ENCODE assay signal across 10 cellular contexts in the genomic region with DNA sequence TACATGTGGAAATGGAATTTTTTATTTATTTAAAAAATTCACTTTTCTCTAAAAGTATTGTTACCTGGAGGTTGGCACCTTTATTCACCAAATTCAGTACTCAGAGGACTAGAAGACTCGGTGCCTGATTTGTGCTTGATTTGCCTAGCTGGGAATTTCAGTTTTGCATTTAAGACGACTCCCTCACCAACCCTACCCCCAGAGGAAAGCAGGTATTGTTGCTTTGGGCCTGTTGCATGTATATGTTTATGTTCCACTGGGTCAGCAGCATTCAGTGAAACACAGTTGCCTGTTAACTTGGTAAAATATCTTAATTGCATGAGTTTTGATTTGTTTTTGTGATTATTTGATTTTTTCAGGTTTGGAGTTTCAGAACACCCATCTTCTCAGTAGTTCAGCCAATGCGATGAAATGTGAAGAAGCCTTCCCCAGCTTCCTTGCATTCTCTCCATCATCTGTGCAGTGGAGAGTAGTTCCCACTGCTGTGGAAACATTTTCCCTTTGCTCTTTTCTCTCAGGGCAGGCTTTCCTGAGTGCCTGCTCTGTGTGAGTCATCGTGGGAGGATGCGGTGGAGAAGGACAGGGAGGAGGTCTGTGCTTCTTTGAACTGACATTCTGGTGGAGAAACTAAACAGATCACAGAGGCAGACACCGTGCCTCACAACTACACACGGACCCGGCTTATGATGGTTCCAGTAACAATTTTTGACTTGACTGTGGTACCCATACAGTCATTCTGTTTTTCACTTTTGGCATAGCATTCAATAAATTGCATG. TPM values are rescaled to one million over a fixed set of nuclear protein-coding genes. Genes with fewer than 3 reads are reported as not detected.
DNase-seq lines count a peak whose midpoint lies in the region; ATAC-seq and TF ChIP-seq lines count a peak whose summit lies in the region.
"Had no signal": no experiment of that assay in that cellular context is flagged by ENCODE, and none has a peak within 500 bp of the region (broad histone marks: within the 10 kb centered on the region; RNA-seq: fewer than 3 reads in every experiment).

No MANE protein-coding gene starts in this region.

- peak; percentile 79 for DNase-seq in EL
- DNase-seq in cardiac fibroblast (ENCODE audit: low read depth in 2 of 2), result peak; percentile 60
- DNase-seq in naive thymus-derived CD8-positive, alpha-beta T cell, result peak in 3 of 10 donors; percentile 21 to 41 (median 22)
- no peak for DNase-seq in upper lobe of right lung
- no peak for DNase-seq in GM19238 (ENCODE audit: insufficient read length, low spot score)

- TF ChIP-seq CTCF in cardiac fibroblast (IDR thresholded peaks at IDR 0.05; ENCODE audit: low read depth, low read length) (no peak), upper lobe of right lung (IDR thresholded peaks at IDR 0.05) (no peak)

- H3K27me3 ChIP-seq in upper lobe of right lung, result no peaks in the 10 kb centered on the region

- H3K27ac Mint-ChIP-seq in T-helper 1 cell treated with Interleukin-12 subunit alpha and Interleukin-12 subunit beta and Interleukin-4 antibody, amounts not matched to agents 30 μg/mL and 1 μg/mL, for 36 hours, result peak overlapping the region; percentile 70
- peak overlapping the region; percentile 86 to 97 (median 92) for H3K27ac Mint-ChIP-seq in naive thymus-derived CD8-positive, alpha-beta T cell
- H3K27ac Mint-ChIP-seq: type B pancreatic cell had no signal

- H3K27ac ChIP-seq in upper lobe of right lung, result no peak overlapping the region
- H3K27ac ChIP-seq: parathyroid adenoma had no signal

- no peaks in the 10 kb centered on the region for H3K27me3 Mint-ChIP-seq in T-helper 1 cell treated with Interleukin-12 subunit alpha and Interleukin-12 subunit beta and Interleukin-4 antibody, amounts not matched to agents 30 μg/mL and 1 μg/mL, for 36 hours (ENCODE audit: low read depth)
- no peaks in the 10 kb centered on the region for H3K27me3 Mint-ChIP-seq in naive thymus-derived CD8-positive, alpha-beta T cell

- peak in 1 of 2 donors; percentile 51 for ATAC-seq in naive thymus-derived CD8-positive, alpha-beta T cell
- ATAC-seq in upper lobe of right lung (no peak), HG03175 (IDR thresholded peaks at IDR 0.05; ENCODE audit: unreplicated experiment) (no peak), GM18873 (IDR thresholded peaks at IDR 0.05; ENCODE audit: low FRiP score, unreplicated experiment) (no peak)

- H3K36me3 Mint-ChIP-seq in T-helper 1 cell treated with Interleukin-12 subunit alpha and Interleukin-12 subunit beta and Interleukin-4 antibody, amounts not matched to agents 30 μg/mL and 1 μg/mL, for 36 hours (ENCODE audit: low read depth), result peaks cover 15% of the 10 kb centered on the region
- H3K36me3 Mint-ChIP-seq in naive thymus-derived CD8-positive, alpha-beta T cell, result no peaks in the 10 kb centered on the region
- H3K36me3 Mint-ChIP-seq: type B pancreatic cell had no signal

- no peaks in the 10 kb centered on the region for H3K9me3 Mint-ChIP-seq in T-helper 1 cell treated with Interleukin-12 subunit alpha and Interleukin-12 subunit beta and Interleukin-4 antibody, amounts not matched to agents 30 μg/mL and 1 μg/mL, for 36 hours
- H3K9me3 Mint-ChIP-seq in naive thymus-derived CD8-positive, alpha-beta T cell, result no peaks in the 10 kb centered on the region
- H3K9me3 Mint-ChIP-seq: type B pancreatic cell had no signal

- H3K4me1 Mint-ChIP-seq in T-helper 1 cell treated with Interleukin-12 subunit alpha and Interleukin-12 subunit beta and Interleukin-4 antibody, amounts not matched to agents 30 μg/mL and 1 μg/mL, for 36 hours (ENCODE audit: low read depth), result peaks cover 85% of the 10 kb centered on the region
- peaks cover 58 to 99% (median 97%) of the 10 kb centered on the region in 4 donors for H3K4me1 Mint-ChIP-seq in naive thymus-derived CD8-positive, alpha-beta T cell

- H3K36me3 ChIP-seq in upper lobe of right lung, result no peaks in the 10 kb centered on the region

- H3K4me1 ChIP-seq in upper lobe of right lung, result peaks cover 45% of the 10 kb centered on the region
- H3K4me1 ChIP-seq: parathyroid adenoma had no signal

- H3K9me3 ChIP-seq in upper lobe of right lung, result no peaks in the 10 kb centered on the region

- POLR2A ChIA-PET in naive thymus-derived CD8-positive, alpha-beta T cell (lab: Charles Lee), result interaction anchor here (0.9 to 1.2 kb wide), 3 partner anchors 34 to 199 kb away, joined by 3 to 4 read pairs (median 3); partner anchors contain the start of gene SLX9

- H3K4me3 ChIP-seq in cardiac fibroblast (replicated peaks in 1 of 2; ENCODE audit: low read depth in 2 of 2, low read length in 2 of 2), result no peak overlapping the region
- H3K4me3 ChIP-seq in upper lobe of right lung, result no peak overlapping the region

- peak overlapping the region; percentile 53 for H3K4me3 Mint-ChIP-seq in T-helper 1 cell treated with Interleukin-12 subunit alpha and Interleukin-12 subunit beta and Interleukin-4 antibody, amounts not matched to agents 30 μg/mL and 1 μg/mL, for 36 hours
- peak overlapping the region in 9 of 10 donors; percentile 48 to 77 (median 65) for H3K4me3 Mint-ChIP-seq in naive thymus-derived CD8-positive, alpha-beta T cell
- H3K4me3 Mint-ChIP-seq: type B pancreatic cell had no signal

- intact Hi-C loops in upper lobe of right lung (cut with DNase I), result no loop called here

RNA-seq across cellular contexts. Expression of gene ADARB1, which starts 6.4 kb away (rescaled TPM):
- total RNA-seq in naive thymus-derived CD8-positive, alpha-beta T cell, result 10 to 100 TPM; 34.3 to 36.9 TPM
- polyA plus RNA-seq in naive thymus-derived CD8-positive, alpha-beta T cell, result 1 to 10 TPM; 2.9 to 7.7 (median 5.2) TPM
- 73.6 TPM for total RNA-seq in upper lobe of right lung

Comparison
In these comparisons a context has a peak if more than half of its experiments do, and no peak if none do; other contexts are left out.
1. DNase-seq: peak in EL (single experiment) and cardiac fibroblast (2 of 2); none in upper lobe of right lung (single experiment) and GM19238 (single experiment).